ENCODE assay signal across 8 cellular contexts in genomic region chr7:111098011-111098925, GRCh38. TPM values are rescaled to one million over a fixed set of nuclear protein-coding genes. Genes with fewer than 3 reads are reported as not detected.
DNase-seq lines count a peak whose midpoint lies in the region; ATAC-seq and TF ChIP-seq lines count a peak whose summit lies in the region.

No MANE protein-coding gene starts in this region.

- intact Hi-C loops in activated CD4-positive, alpha-beta T cell treated with anti-CD3 and anti-CD28 coated beads for 36 hours (cut with DNase I, micrococcal nuclease), result loop anchor here (1.0 to 5.0 kb wide), 5 partner anchors 503 to 1253 kb away; no protein-coding TSS in a partner anchor

- H3K4me1 ChIP-seq in HEK293 (ENCODE audit: control insufficient read depth, insufficient read depth, low read length) (no peaks in the 10 kb centered on the region), endodermal cell (ENCODE audit: control insufficient read depth, insufficient read depth, low read length) (peaks cover 5% of the 10 kb centered on the region)

- 18 to 19% methylated on average over 6 to 10 of the region's 10 CpGs for WGBS in endodermal cell (ENCODE audit: insufficient coverage in 1 of 2, insufficient read length in 1 of 2), 2 experiments

- H3K4me1 Mint-ChIP-seq in activated CD4-positive, alpha-beta T cell treated with anti-CD3 and anti-CD28 coated beads for 36 hours, result peaks cover 59% of the 10 kb centered on the region
- H3K4me1 Mint-ChIP-seq in endodermal cell (peaks cover 43% of the 10 kb centered on the region), neural crest cell (peaks cover 43% of the 10 kb centered on the region)

- TF ChIP-seq CTCF in HEK293 (tag by site-specific recombination; IDR thresholded peaks at IDR 0.05) (no peak), endodermal cell (conservative IDR thresholded peaks at IDR 0.05) (peak; percentile 89), neural crest cell (conservative IDR thresholded peaks at IDR 0.05) (peak; percentile 73)

- DNase-seq in NK-92 treated with Interleukin-12 subunit alpha and Interleukin-12 subunit beta, amount 100 ng/mL, for 24 hours (lab: John Stamatoyannopoulos, UW), result peak; percentile 9
- no peak for DNase-seq in NK-92 (lab: John Stamatoyannopoulos, UW; ENCODE audit: unreplicated experiment)
- DNase-seq in NCI-H1105 (lab: John Stamatoyannopoulos, UW), result peak; percentile 14
- peak; percentile 79 for DNase-seq in activated CD4-positive, alpha-beta T cell treated with anti-CD3 and anti-CD28 coated beads for 36 hours
- DNase-seq in endodermal cell, result peak; percentile 80
- DNase-seq in neural crest cell (ENCODE audit: low read depth, low spot score), result no peak
- no peak for DNase-seq in A172 (ENCODE audit: low spot score)

- H3K36me3 Mint-ChIP-seq in activated CD4-positive, alpha-beta T cell treated with anti-CD3 and anti-CD28 coated beads for 36 hours (ENCODE audit: low read depth), result peaks cover 12% of the 10 kb centered on the region
- H3K36me3 Mint-ChIP-seq in endodermal cell (ENCODE audit: low read depth) (no peaks in the 10 kb centered on the region), neural crest cell (ENCODE audit: low read depth) (no peaks in the 10 kb centered on the region)

- peak overlapping the region; percentile 76 for H3K27ac Mint-ChIP-seq in activated CD4-positive, alpha-beta T cell treated with anti-CD3 and anti-CD28 coated beads for 36 hours
- H3K27ac Mint-ChIP-seq in endodermal cell (no peak overlapping the region), neural crest cell (ENCODE audit: unreplicated experiment) (no peak overlapping the region)

- H3K27me3 Mint-ChIP-seq in activated CD4-positive, alpha-beta T cell treated with anti-CD3 and anti-CD28 coated beads for 36 hours, result no peaks in the 10 kb centered on the region
- H3K27me3 Mint-ChIP-seq in endodermal cell (ENCODE audit: insufficient read depth) (no peaks in the 10 kb centered on the region), neural crest cell (ENCODE audit: low read depth) (no peaks in the 10 kb centered on the region)

- H3K4me3 ChIP-seq in HEK293 (ENCODE audit: low read depth, low read length), result no peak overlapping the region
- H3K4me3 ChIP-seq in endodermal cell (ENCODE audit: low read length), result no peak overlapping the region

- ATAC-seq in activated CD4-positive, alpha-beta T cell treated with anti-CD3 and anti-CD28 coated beads for 36 hours, result peak; percentile 69

- H3K9ac ChIP-seq in endodermal cell (ENCODE audit: extremely low read depth, low read length, poor library complexity, severe bottlenecking), result no peak overlapping the region

- H3K36me3 ChIP-seq in HEK293 (ENCODE audit: control insufficient read depth in 2 of 2, insufficient read depth in 1 of 2, low read length in 2 of 2) (no peaks in the 10 kb centered on the region), endodermal cell (ENCODE audit: control insufficient read depth, insufficient read depth, low read length) (no peaks in the 10 kb centered on the region)

- POLR2A ChIA-PET in HEK293 (lab: Yijun Ruan, JAX), result no interaction called here
- POLR2A ChIA-PET in activated CD4-positive, alpha-beta T cell treated with anti-CD3 and anti-CD28 coated beads for 36 hours (lab: Charles Lee), result interaction anchor here (0.6 to 1.3 kb wide), 2 partner anchors 23 to 39 kb away, joined by 3 to 4 read pairs; no protein-coding TSS in a partner anchor

- H3K9me3 ChIP-seq in HEK293 (ENCODE audit: control insufficient read depth, insufficient read depth, low read depth, low read length) (no peaks in the 10 kb centered on the region), endodermal cell (ENCODE audit: control insufficient read depth, low read length) (no peaks in the 10 kb centered on the region)

- no peaks in the 10 kb centered on the region for H3K27me3 ChIP-seq in endodermal cell (ENCODE audit: control insufficient read depth, insufficient read depth, low read length, poor library complexity, severe bottlenecking)

- peak overlapping the region; percentile 59 for H3K4me3 Mint-ChIP-seq in activated CD4-positive, alpha-beta T cell treated with anti-CD3 and anti-CD28 coated beads for 36 hours
- H3K4me3 Mint-ChIP-seq in endodermal cell (no peak overlapping the region), neural crest cell (no peak overlapping the region)

- CTCF ChIA-PET in HEK293 (lab: Yijun Ruan, JAX), result interaction anchor here (0.5 to 1.9 kb wide), 5 partner anchors 8 to 17 kb away, joined by 3 to 7 read pairs (median 4); partner anchors contain the start of gene LRRN3
- CTCF ChIA-PET in activated CD4-positive, alpha-beta T cell treated with anti-CD3 and anti-CD28 coated beads for 36 hours (lab: Charles Lee), result interaction anchor here (0.6 to 3.4 kb wide), 36 partner anchors 8 to 1254 kb away, joined by 3 to 20 read pairs (median 4); partner anchors contain the start of genes IMMP2L and LRRN3

- H3K27ac ChIP-seq in HEK293 (ENCODE audit: extremely low read depth, low read depth, low read length), result no peak overlapping the region
- no peak overlapping the region for H3K27ac ChIP-seq in endodermal cell (ENCODE audit: low read depth, low read length)

- H3K9me3 Mint-ChIP-seq in activated CD4-positive, alpha-beta T cell treated with anti-CD3 and anti-CD28 coated beads for 36 hours (ENCODE audit: low read depth), result no peaks in the 10 kb centered on the region
- no peaks in the 10 kb centered on the region for H3K9me3 Mint-ChIP-seq in endodermal cell
- no peaks in the 10 kb centered on the region for H3K9me3 Mint-ChIP-seq in neural crest cell

TF ChIP-seq in HEK293, 187 proteins besides CTCF, POLR2A, EP300 and RAD21:
- peak; percentile 59 for TF ChIP-seq ZNF654 (tag by site-specific recombination; IDR thresholded peaks at IDR 0.05; ENCODE audit: low read depth)
- no peak for TF ChIP-seq ZFP69B (tag by site-specific recombination; IDR thresholded peaks at IDR 0.05)
- TF ChIP-seq ZNF660 (tag by site-specific recombination; IDR thresholded peaks at IDR 0.05), result peak; percentile 36; the same call in 1 of the 2 replicates
- TF ChIP-seq ZFP41 (tag by site-specific recombination; IDR thresholded peaks at IDR 0.05; ENCODE audit: borderline replicate concordance), result no peak

RNA-seq across cellular contexts. Expression of gene LRRN3, which starts 7.3 kb away (rescaled TPM):
- total RNA-seq in activated CD4-positive, alpha-beta T cell treated with anti-CD3 and anti-CD28 coated beads for 36 hours, result 1 to 10 TPM; 6.7 to 8.0 TPM
- total RNA-seq in endodermal cell (1 to 10 TPM in 1 of 2 donors, not detected in 1; 1.3 TPM), neural crest cell (6.1 and 7.1 TPM in 2 replicates)
- 45.1 TPM for polyA plus RNA-seq in endodermal cell (2013, experiment 1 of 2)
- polyA plus RNA-seq in endodermal cell (2013, experiment 2 of 2), result 44.2 TPM
- not detected in 2 replicates for total RNA-seq in A172 (2014; rRNA removed; shearing (Covaris generic))

Comparison
In these comparisons a context has a peak if more than half of its experiments do, and no peak if none do; other contexts are left out.
1. DNase-seq: peak in NK-92 treated with Interleukin-12 subunit alpha and Interleukin-12 subunit beta, amount 100 ng/mL, for 24 hours (single experiment), NCI-H1105 (single experiment), activated CD4-positive, alpha-beta T cell treated with anti-CD3 and anti-CD28 coated beads for 36 hours (single experiment) and endodermal cell (single experiment); none in NK-92 (single experiment), neural crest cell (single experiment) and A172 (single experiment).